26 cellular contexts compared by ENCODE assay signal in genomic region chr7:4788627-4789189, GRCh38.
"Had no signal": no experiment of that assay in that cellular context is flagged by ENCODE, and none has a peak within 500 bp of the region (broad histone marks: within the 10 kb centered on the region; RNA-seq: fewer than 3 reads in every experiment).

No MANE protein-coding gene starts in this region.

- H3K9me3 Mint-ChIP-seq: activated B cell treated with CpG ODN at 0.5 μM for 24 hours; activated CD4-positive, alpha-beta T cell treated with anti-CD3 and anti-CD28 coated beads, Interleukin-2, amount 10 ng/mL, durations not matched to agents 24 days and 14 days; activated naive CD4-positive, alpha-beta T cell treated with anti-CD3 and anti-CD28 coated beads, Interleukin-2, amount 50 U/mL, for 24 hours; activated T-cell treated with anti-CD3 and anti-CD28 coated beads, Interleukin-2, amount 50 U/mL, for 24 hours; activated T-helper 1 cell treated with anti-CD3 and anti-CD28 coated beads, Interleukin-12 subunit alpha, Interleukin-12 subunit beta, Interleukin-2, Interleukin-4 antibody, amounts not matched to agents 30 ng/mL and 10 ng/mL and 1 ng/mL, durations not matched to agents 14 hours and 24 hours and 36 hours; T-cell had no signal

- H3K27ac ChIP-seq: breast epithelium, Peyer's patch, SK-N-MC had no signal

- H3K4me1 ChIP-seq: breast epithelium had no signal

- H3K27me3 ChIP-seq: breast epithelium, Peyer's patch had no signal

- FAIRE-seq: TTC549 had no signal

- H3K4me3 Mint-ChIP-seq: activated B cell treated with CpG ODN at 0.5 μM for 24 hours; activated CD4-positive, alpha-beta T cell treated with anti-CD3 and anti-CD28 coated beads, Interleukin-2, amount 10 ng/mL, durations not matched to agents 24 days and 14 days; activated CD8-positive, alpha-beta memory T cell treated with anti-CD3 and anti-CD28 coated beads, Interleukin-2, amount 10 ng/mL, durations not matched to agents 7 days and 5 days; activated naive CD4-positive, alpha-beta T cell treated with anti-CD3 and anti-CD28 coated beads, Interleukin-2, amount 50 U/mL, for 24 hours; activated T-cell treated with anti-CD3 and anti-CD28 coated beads, Interleukin-2, amount 50 U/mL, for 24 hours; activated T-helper 1 cell treated with anti-CD3 and anti-CD28 coated beads, Interleukin-12 subunit alpha, Interleukin-12 subunit beta, Interleukin-2, Interleukin-4 antibody, amounts not matched to agents 30 ng/mL and 10 ng/mL and 1 ng/mL, durations not matched to agents 14 hours and 24 hours and 36 hours; T-cell had no signal

- H3K4me3 ChIP-seq: breast epithelium, Peyer's patch, SK-N-MC had no signal

- ATAC-seq: activated CD8-positive, alpha-beta memory T cell treated with anti-CD3 and anti-CD28 coated beads, Interleukin-2, amount 10 ng/mL, durations not matched to agents 7 days and 5 days; T-cell had no signal

- H3K27ac Mint-ChIP-seq: activated B cell treated with CpG ODN at 0.5 μM for 24 hours; activated CD4-positive, alpha-beta T cell treated with anti-CD3 and anti-CD28 coated beads, Interleukin-2, amount 10 ng/mL, durations not matched to agents 24 days and 14 days; activated CD8-positive, alpha-beta memory T cell treated with anti-CD3 and anti-CD28 coated beads, Interleukin-2, amount 10 ng/mL, durations not matched to agents 7 days and 5 days; activated naive CD4-positive, alpha-beta T cell treated with anti-CD3 and anti-CD28 coated beads, Interleukin-2, amount 50 U/mL, for 24 hours; activated T-cell treated with anti-CD3 and anti-CD28 coated beads, Interleukin-2, amount 50 U/mL, for 24 hours; activated T-helper 1 cell treated with anti-CD3 and anti-CD28 coated beads, Interleukin-12 subunit alpha, Interleukin-12 subunit beta, Interleukin-2, Interleukin-4 antibody, amounts not matched to agents 30 ng/mL and 10 ng/mL and 1 ng/mL, durations not matched to agents 14 hours and 24 hours and 36 hours; T-cell had no signal

- H3K4me1 Mint-ChIP-seq: activated CD8-positive, alpha-beta memory T cell treated with anti-CD3 and anti-CD28 coated beads, Interleukin-2, amount 10 ng/mL, durations not matched to agents 7 days and 5 days; activated naive CD4-positive, alpha-beta T cell treated with anti-CD3 and anti-CD28 coated beads, Interleukin-2, amount 50 U/mL, for 24 hours had no signal

- H3K27me3 Mint-ChIP-seq: activated B cell treated with CpG ODN at 0.5 μM for 24 hours; activated CD4-positive, alpha-beta T cell treated with anti-CD3 and anti-CD28 coated beads, Interleukin-2, amount 10 ng/mL, durations not matched to agents 24 days and 14 days; activated CD8-positive, alpha-beta memory T cell treated with anti-CD3 and anti-CD28 coated beads, Interleukin-2, amount 10 ng/mL, durations not matched to agents 7 days and 5 days; activated naive CD4-positive, alpha-beta T cell treated with anti-CD3 and anti-CD28 coated beads, Interleukin-2, amount 50 U/mL, for 24 hours; activated T-cell treated with anti-CD3 and anti-CD28 coated beads, Interleukin-2, amount 50 U/mL, for 24 hours; T-cell had no signal

- H3K9me3 ChIP-seq: breast epithelium, Peyer's patch had no signal

- DNase-seq: activated B cell treated with CpG ODN at 0.5 μM for 24 hours; activated CD4-positive, alpha-beta T cell treated with anti-CD3 and anti-CD28 coated beads for 1 hour; activated CD4-positive, alpha-beta T cell treated with anti-CD3 and anti-CD28 coated beads, Interleukin-2, amount 10 ng/mL, durations not matched to agents 24 days and 14 days; activated CD4-positive, alpha-beta T cell treated with anti-CD3 and anti-CD28 coated beads, Interleukin-2, amount 50 U/mL, for 48 hours; activated CD8-positive, alpha-beta memory T cell treated with anti-CD3 and anti-CD28 coated beads, Interleukin-2, amount 10 ng/mL, durations not matched to agents 7 days and 5 days; activated effector memory CD4-positive, alpha-beta T cell treated with Interleukin-2 at 50 U/mL for 16 hours; activated naive CD4-positive, alpha-beta T cell; activated T-cell treated with anti-CD3 and anti-CD28 coated beads, Interleukin-2, amount 50 U/mL, for 24 hours; aorta; central memory CD4-positive, alpha-beta T cell; Karpas-422; NCI-H1048; NCI-H146; NCI-H187 treated with DMSO at 0.1 percent for 48 hours; NCI-H2081 treated with DMSO at 0.1 percent for 48 hours; NCI-H446; NCI-H524; Peyer's patch; T-cell; T-helper 2 cell; T1000 had no signal
